1 cellular context compared by ENCODE assay signal in genomic region chr7:107579881-107580715, GRCh38.
TF ChIP-seq lines count a peak whose summit lies in the region.

Gene BCAP29, plus strand, starts transcription at chr7:107580246. Its CDS starts 527 bp downstream, at chr7:107580773.

TF ChIP-seq in HEK293, 187 proteins besides CTCF, POLR2A, EP300 and RAD21 (continued from another document):
- no peak for TF ChIP-seq ZNF138 (tag by site-specific recombination; IDR thresholded peaks at IDR 0.05; ENCODE audit: borderline replicate concordance)
- TF ChIP-seq ZNF677 (tag by site-specific recombination; IDR thresholded peaks at IDR 0.05) = 0 out of 2 replicates have a peak, but pooled peaks have one; percentile 7
- no peak for TF ChIP-seq ZBTB10 (tag by site-specific recombination; IDR thresholded peaks at IDR 0.05)
- TF ChIP-seq ZNF140 (tag by site-specific recombination; IDR thresholded peaks at IDR 0.05) = no peak
- TF ChIP-seq ZNF768 (tag by site-specific recombination; IDR thresholded peaks at IDR 0.05) = no peak
- no peak for TF ChIP-seq ZNF792 (tag by site-specific recombination; IDR thresholded peaks at IDR 0.05)
- TF ChIP-seq ZNF133 (tag by site-specific recombination; IDR thresholded peaks at IDR 0.05) = no peak
- TF ChIP-seq ZNF529 (tag by site-specific recombination; IDR thresholded peaks at IDR 0.05; ENCODE audit: insufficient replicate concordance) = no peak
- TF ChIP-seq ZNF146 (tag by site-specific recombination; IDR thresholded peaks at IDR 0.05) = no peak
- TF ChIP-seq ZNF311 (tag by site-specific recombination; IDR thresholded peaks at IDR 0.05; ENCODE audit: borderline replicate concordance) = no peak
- TF ChIP-seq ZSCAN16 (tag by site-specific recombination; IDR thresholded peaks at IDR 0.05) = no peak
- peak; percentile 76 for TF ChIP-seq ZBTB8A (tag by site-specific recombination; IDR thresholded peaks at IDR 0.05)
- 0 out of 2 replicates have a peak, but pooled peaks have one; percentile 11 for TF ChIP-seq ZNF223 (tag by site-specific recombination; IDR thresholded peaks at IDR 0.05)
- TF ChIP-seq ZNF16 (tag by site-specific recombination; IDR thresholded peaks at IDR 0.05; ENCODE audit: low read depth) = no peak
- TF ChIP-seq ZNF654 (tag by site-specific recombination; IDR thresholded peaks at IDR 0.05; ENCODE audit: low read depth) = no peak
- TF ChIP-seq ZNF23 (tag by site-specific recombination; IDR thresholded peaks at IDR 0.05; ENCODE audit: borderline replicate concordance) = no peak
- no peak for TF ChIP-seq RBAK (tag by site-specific recombination; IDR thresholded peaks at IDR 0.05)
- TF ChIP-seq BCL11B (tag by site-specific recombination; IDR thresholded peaks at IDR 0.05; ENCODE audit: low read depth) = no peak
- no peak for TF ChIP-seq ZNF169 (tag by site-specific recombination; IDR thresholded peaks at IDR 0.05)
- no peak; the same call in 1 of the 2 replicates for TF ChIP-seq ZNF362 (tag by site-specific recombination; IDR thresholded peaks at IDR 0.05)
- peak; percentile 68; the same call in 1 of the 2 replicates for TF ChIP-seq KLF7 (tag by site-specific recombination; IDR thresholded peaks at IDR 0.05; ENCODE audit: borderline replicate concordance)
- TF ChIP-seq PRDM4 (tag by site-specific recombination; IDR thresholded peaks at IDR 0.05) = no peak
- no peak for TF ChIP-seq MEIS1 (CRISPR knock-in tag; IDR thresholded peaks at IDR 0.05; ENCODE audit: borderline replicate concordance)
- no peak for TF ChIP-seq ZNF221 (tag by site-specific recombination; IDR thresholded peaks at IDR 0.05; ENCODE audit: borderline replicate concordance)
- TF ChIP-seq ZNF530 (tag by site-specific recombination; IDR thresholded peaks at IDR 0.05; ENCODE audit: low read depth) = no peak
- TF ChIP-seq SCRT2 (tag by site-specific recombination; IDR thresholded peaks at IDR 0.05) = peak; percentile 96
- TF ChIP-seq ZFP69B (tag by site-specific recombination; IDR thresholded peaks at IDR 0.05) = peak; percentile 46; the same call in 1 of the 2 replicates
- no peak for TF ChIP-seq FEZF1 (tag by site-specific recombination; IDR thresholded peaks at IDR 0.05)
- TF ChIP-seq ZFP37 (tag by site-specific recombination; IDR thresholded peaks at IDR 0.05) = no peak
- TF ChIP-seq IKZF3 (tag by site-specific recombination; IDR thresholded peaks at IDR 0.05) = peak; percentile 71; the same call in 1 of the 2 replicates
- TF ChIP-seq SETDB1 (IDR thresholded peaks at IDR 0.05; ENCODE audit: insufficient read length, low read length) = no peak
- TF ChIP-seq ZNF626 (tag by site-specific recombination; IDR thresholded peaks at IDR 0.05) = peak; percentile 72; the same call in 1 of the 2 replicates
- peak; percentile 60 for TF ChIP-seq ZEB2 (tag by site-specific recombination; IDR thresholded peaks at IDR 0.05)
- TF ChIP-seq ZNF776 (tag by site-specific recombination; IDR thresholded peaks at IDR 0.05; ENCODE audit: borderline replicate concordance) = no peak
- TF ChIP-seq ZNF426 (tag by site-specific recombination; IDR thresholded peaks at IDR 0.05) = no peak
- no peak for TF ChIP-seq ZNF248 (tag by site-specific recombination; IDR thresholded peaks at IDR 0.05)
- no peak for TF ChIP-seq ZNF473 (tag by site-specific recombination; IDR thresholded peaks at IDR 0.05)
- no peak for TF ChIP-seq PRDM10 (tag by site-specific recombination; IDR thresholded peaks at IDR 0.05)
- TF ChIP-seq SP3 (tag by site-specific recombination; IDR thresholded peaks at IDR 0.05) = peak; percentile 66
- TF ChIP-seq ZNF560 (tag by site-specific recombination; IDR thresholded peaks at IDR 0.05; ENCODE audit: borderline replicate concordance) = no peak
- peak; percentile 75; the same call in 1 of the 2 replicates for TF ChIP-seq PBX3 (CRISPR knock-in tag; IDR thresholded peaks at IDR 0.05)
- no peak for TF ChIP-seq ZNF658 (tag by site-specific recombination; IDR thresholded peaks at IDR 0.05)
- no peak for TF ChIP-seq ZNF623 (tag by site-specific recombination; IDR thresholded peaks at IDR 0.05)
- no peak for TF ChIP-seq EGR2 (tag by site-specific recombination; IDR thresholded peaks at IDR 0.05; ENCODE audit: low read depth)
- TF ChIP-seq GLIS2 (tag by site-specific recombination; IDR thresholded peaks at IDR 0.05) = no peak
TF ChIP-seq in HEK293: peak in this region for 52.
